In the genomic region with DNA sequence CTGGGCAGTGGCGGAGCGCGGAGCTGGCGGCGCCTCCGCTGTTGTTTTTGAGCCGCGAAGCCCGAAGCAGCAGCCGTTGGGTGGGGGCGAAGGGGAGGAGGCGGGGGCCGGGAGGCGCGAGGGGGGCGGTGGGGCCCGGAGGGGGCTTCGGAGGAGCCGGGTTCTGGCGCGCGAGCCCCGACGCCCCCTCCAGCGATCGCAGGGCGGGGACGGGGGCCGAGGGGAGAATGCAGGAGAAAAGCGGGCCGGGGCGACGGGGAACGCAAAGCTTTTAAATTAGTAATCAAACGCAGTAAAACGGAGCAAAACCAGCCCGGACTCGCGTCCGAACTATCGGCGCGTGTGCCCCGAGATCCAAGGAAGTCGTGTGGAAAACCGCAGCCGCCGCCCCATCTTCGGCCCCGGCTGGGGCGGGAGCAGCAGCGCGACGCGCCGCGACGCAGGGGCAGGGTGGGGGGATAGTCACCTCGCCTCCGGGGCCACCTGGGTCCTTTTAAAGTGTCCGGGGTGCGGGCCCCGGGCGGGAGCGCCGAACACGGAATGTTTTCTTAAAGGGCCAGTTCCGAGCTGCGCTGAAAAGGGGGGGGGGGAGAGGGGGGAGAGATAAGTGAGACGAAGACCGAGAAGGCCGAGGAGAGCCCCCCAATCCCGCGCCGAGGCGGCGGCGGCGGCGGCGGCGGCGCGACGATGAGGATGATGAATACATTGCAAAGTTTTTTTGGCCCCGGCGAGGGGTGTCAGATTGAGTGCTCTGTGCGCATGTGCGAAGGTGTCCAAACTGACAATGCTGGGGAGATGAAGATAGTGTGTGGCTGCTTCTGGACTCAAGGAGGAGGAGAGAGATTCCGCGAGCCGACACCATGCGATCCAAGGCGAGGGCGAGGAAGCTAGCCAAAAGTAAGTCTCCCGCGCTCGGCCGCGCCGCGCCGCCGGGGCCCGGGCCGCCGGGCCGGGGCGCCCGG, we compare ENCODE assay signal across 1 cellular context.
TF ChIP-seq lines count a peak whose summit lies in the region.

Gene PRDM16, plus strand, starts transcription at position 804 of the 962 bp plus-strand sequence. Its CDS starts 57 bp downstream, at position 861.

TF ChIP-seq in GM12878, 131 proteins besides CTCF, POLR2A, EP300 and RAD21 (continued from another document):
- TF ChIP-seq, protein P1, sequence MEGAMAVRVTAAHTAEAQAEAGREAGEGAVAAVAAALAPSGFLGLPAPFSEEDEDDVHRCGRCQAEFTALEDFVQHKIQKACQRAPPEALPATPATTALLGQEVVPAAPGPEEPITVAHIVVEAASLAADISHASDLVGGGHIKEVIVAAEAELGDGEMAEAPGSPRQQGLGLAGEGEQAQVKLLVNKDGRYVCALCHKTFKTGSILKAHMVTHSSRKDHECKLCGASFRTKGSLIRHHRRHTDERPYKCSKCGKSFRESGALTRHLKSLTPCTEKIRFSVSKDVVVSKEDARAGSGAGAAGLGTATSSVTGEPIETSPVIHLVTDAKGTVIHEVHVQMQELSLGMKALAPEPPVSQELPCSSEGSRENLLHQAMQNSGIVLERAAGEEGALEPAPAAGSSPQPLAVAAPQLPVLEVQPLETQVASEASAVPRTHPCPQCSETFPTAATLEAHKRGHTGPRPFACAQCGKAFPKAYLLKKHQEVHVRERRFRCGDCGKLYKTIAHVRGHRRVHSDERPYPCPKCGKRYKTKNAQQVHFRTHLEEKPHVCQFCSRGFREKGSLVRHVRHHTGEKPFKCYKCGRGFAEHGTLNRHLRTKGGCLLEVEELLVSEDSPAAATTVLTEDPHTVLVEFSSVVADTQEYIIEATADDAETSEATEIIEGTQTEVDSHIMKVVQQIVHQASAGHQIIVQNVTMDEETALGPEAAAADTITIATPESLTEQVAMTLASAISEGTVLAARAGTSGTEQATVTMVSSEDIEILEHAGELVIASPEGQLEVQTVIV (IDR thresholded peaks at IDR 0.05; ENCODE audit: borderline replicate concordance, partially characterized antibody): no peak
- TF ChIP-seq, protein P2, sequence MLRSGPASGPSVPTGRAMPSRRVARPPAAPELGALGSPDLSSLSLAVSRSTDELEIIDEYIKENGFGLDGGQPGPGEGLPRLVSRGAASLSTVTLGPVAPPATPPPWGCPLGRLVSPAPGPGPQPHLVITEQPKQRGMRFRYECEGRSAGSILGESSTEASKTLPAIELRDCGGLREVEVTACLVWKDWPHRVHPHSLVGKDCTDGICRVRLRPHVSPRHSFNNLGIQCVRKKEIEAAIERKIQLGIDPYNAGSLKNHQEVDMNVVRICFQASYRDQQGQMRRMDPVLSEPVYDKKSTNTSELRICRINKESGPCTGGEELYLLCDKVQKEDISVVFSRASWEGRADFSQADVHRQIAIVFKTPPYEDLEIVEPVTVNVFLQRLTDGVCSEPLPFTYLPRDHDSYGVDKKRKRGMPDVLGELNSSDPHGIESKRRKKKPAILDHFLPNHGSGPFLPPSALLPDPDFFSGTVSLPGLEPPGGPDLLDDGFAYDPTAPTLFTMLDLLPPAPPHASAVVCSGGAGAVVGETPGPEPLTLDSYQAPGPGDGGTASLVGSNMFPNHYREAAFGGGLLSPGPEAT (IDR thresholded peaks at IDR 0.05; ENCODE audit: low read depth): no peak
- TF ChIP-seq, protein P3, sequence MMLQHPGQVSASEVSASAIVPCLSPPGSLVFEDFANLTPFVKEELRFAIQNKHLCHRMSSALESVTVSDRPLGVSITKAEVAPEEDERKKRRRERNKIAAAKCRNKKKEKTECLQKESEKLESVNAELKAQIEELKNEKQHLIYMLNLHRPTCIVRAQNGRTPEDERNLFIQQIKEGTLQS (IDR thresholded peaks at IDR 0.05; ENCODE audit: borderline replicate concordance, extremely low read depth, low read depth, low read length): no peak
- TF ChIP-seq TCF12 (IDR thresholded peaks at IDR 0.05; ENCODE audit: low read depth, low read length): no peak
- no peak for TF ChIP-seq BCLAF1 (IDR thresholded peaks at IDR 0.05)
- no peak for TF ChIP-seq EGR1 (IDR thresholded peaks at IDR 0.05; ENCODE audit: borderline replicate concordance in 1 of 2, low read depth in 2 of 2, low read length in 2 of 2)
